ENCODE assay signal across 8 cellular contexts in genomic region chr14:90383126-90383730, GRCh38. TPM values are rescaled to one million over a fixed set of nuclear protein-coding genes. Genes with fewer than 3 reads are reported as not detected.
DNase-seq lines count a peak whose midpoint lies in the region; ATAC-seq and TF ChIP-seq lines count a peak whose summit lies in the region.

No MANE protein-coding gene starts in this region.

- H3K36me3 ChIP-seq in naive thymus-derived CD4-positive, alpha-beta T cell (ENCODE audit: control insufficient read depth in 2 of 3, insufficient read depth in 3 of 3, low read length in 3 of 3), result peaks cover 0 to 5% (median 0%) of the 10 kb centered on the region in 3 experiments

- POLR2A ChIA-PET in naive thymus-derived CD4-positive, alpha-beta T cell (lab: Charles Lee), result interaction anchor here (0.6 to 10.9 kb wide), 20 partner anchors 10 to 1720 kb away, joined by 3 to 470 read pairs (median 8); partner anchors contain the start of genes CALM1, EFCAB11, NRDE2 and PSMC1

- H3K4me3 ChIP-seq in fibroblast of mammary gland (ENCODE audit: control insufficient read depth, low read depth, low read length), result peak overlapping the region; percentile 65
- H3K4me3 ChIP-seq in naive thymus-derived CD4-positive, alpha-beta T cell (ENCODE audit: low read length), result peak overlapping the region; percentile 95

- peak overlapping the region; percentile 99 for H3K27ac ChIP-seq in naive thymus-derived CD4-positive, alpha-beta T cell (ENCODE audit: low read depth, low read length)

- peaks cover 15% of the 10 kb centered on the region for H3K4me1 Mint-ChIP-seq in activated T-cell treated with anti-CD3 and anti-CD28 coated beads, Interleukin-2, amount 50 U/mL, for 72 hours (ENCODE audit: low read depth)
- H3K4me1 Mint-ChIP-seq in naive thymus-derived CD4-positive, alpha-beta T cell, result peaks cover 20 to 38% (median 26%) of the 10 kb centered on the region in 7 donors
- peaks cover 1 to 7% of the 10 kb centered on the region in 2 donors for H3K4me1 Mint-ChIP-seq in stimulated activated naive B cell treated with anti-CD40 and anti-IgM and Interleukin-4, amounts not matched to agents 10 μg/mL and 1 μg/mL and 100 μg/mL, for 72 hours

- H3K36me3 Mint-ChIP-seq in activated T-cell treated with anti-CD3 and anti-CD28 coated beads, Interleukin-2, amount 50 U/mL, for 72 hours (ENCODE audit: insufficient read depth in 2 of 2), result no peaks in the 10 kb centered on the region
- no peaks in the 10 kb centered on the region for H3K36me3 Mint-ChIP-seq in naive thymus-derived CD4-positive, alpha-beta T cell
- no peaks in the 10 kb centered on the region for H3K36me3 Mint-ChIP-seq in stimulated activated naive B cell treated with anti-CD40 and anti-IgM and Interleukin-4, amounts not matched to agents 10 μg/mL and 1 μg/mL and 100 μg/mL, for 72 hours

- no peaks in the 10 kb centered on the region for H3K9me3 Mint-ChIP-seq in activated T-cell treated with anti-CD3 and anti-CD28 coated beads, Interleukin-2, amount 50 U/mL, for 72 hours
- no peaks in the 10 kb centered on the region for H3K9me3 Mint-ChIP-seq in naive thymus-derived CD4-positive, alpha-beta T cell
- no peaks in the 10 kb centered on the region for H3K9me3 Mint-ChIP-seq in stimulated activated naive B cell treated with anti-CD40 and anti-IgM and Interleukin-4, amounts not matched to agents 10 μg/mL and 1 μg/mL and 100 μg/mL, for 72 hours

- DNase-seq in DMS79 (lab: John Stamatoyannopoulos, UW) (peak; percentile 100), KG1 (lab: John Stamatoyannopoulos, UW) (peak; percentile 95), fibroblast of mammary gland (ENCODE audit: low read depth) (peak; percentile 100)
- DNase-seq in activated T-cell treated with anti-CD3 and anti-CD28 coated beads, Interleukin-2, amount 50 U/mL, for 72 hours, result peak; percentile 98 to 99
- peak; percentile 93 to 98 (median 96) for DNase-seq in naive thymus-derived CD4-positive, alpha-beta T cell
- peak; percentile 99 for DNase-seq in stimulated activated naive B cell treated with anti-CD40 and anti-IgM and Interleukin-4, amounts not matched to agents 10 μg/mL and 1 μg/mL and 100 μg/mL, for 72 hours

- no peak overlapping the region for H3K27ac Mint-ChIP-seq in activated T-cell treated with anti-CD3 and anti-CD28 coated beads, Interleukin-2, amount 50 U/mL, for 72 hours
- no peak overlapping the region for H3K27ac Mint-ChIP-seq in naive thymus-derived CD4-positive, alpha-beta T cell
- H3K27ac Mint-ChIP-seq in stimulated activated naive B cell treated with anti-CD40 and anti-IgM and Interleukin-4, amounts not matched to agents 10 μg/mL and 1 μg/mL and 100 μg/mL, for 72 hours, result no peak overlapping the region

- no peaks in the 10 kb centered on the region for H3K27me3 Mint-ChIP-seq in activated T-cell treated with anti-CD3 and anti-CD28 coated beads, Interleukin-2, amount 50 U/mL, for 72 hours (ENCODE audit: low read depth)
- peaks cover 0 to 5% (median 0%) of the 10 kb centered on the region in 5 donors for H3K27me3 Mint-ChIP-seq in naive thymus-derived CD4-positive, alpha-beta T cell
- no peaks in the 10 kb centered on the region for H3K27me3 Mint-ChIP-seq in stimulated activated naive B cell treated with anti-CD40 and anti-IgM and Interleukin-4, amounts not matched to agents 10 μg/mL and 1 μg/mL and 100 μg/mL, for 72 hours

- H3K9me3 ChIP-seq in naive thymus-derived CD4-positive, alpha-beta T cell (ENCODE audit: control insufficient read depth in 2 of 3, low read length in 3 of 3), result no peaks in the 10 kb centered on the region

- ATAC-seq in GM21619 (IDR thresholded peaks at IDR 0.05; ENCODE audit: unreplicated experiment), result peak; percentile 92
- ATAC-seq in activated T-cell treated with anti-CD3 and anti-CD28 coated beads, Interleukin-2, amount 50 U/mL, for 72 hours (replicated peaks in 1 of 2), result peak; percentile 94 to 95
- ATAC-seq in naive thymus-derived CD4-positive, alpha-beta T cell, result peak; percentile 91
- peak; percentile 89 for ATAC-seq in stimulated activated naive B cell treated with anti-CD40 and anti-IgM and Interleukin-4, amounts not matched to agents 10 μg/mL and 1 μg/mL and 100 μg/mL, for 72 hours (replicated peaks)

- no peaks in the 10 kb centered on the region for H3K27me3 ChIP-seq in naive thymus-derived CD4-positive, alpha-beta T cell (ENCODE audit: control insufficient read depth in 2 of 2, insufficient read depth in 2 of 2, low read length in 2 of 2)

- intact Hi-C loops in naive thymus-derived CD4-positive, alpha-beta T cell (cut with micrococcal nuclease), result loop anchor here (1.0 to 10.0 kb wide), 23 partner anchors 13 to 1723 kb away; partner anchors contain the start of genes GPR68 (in 2 of the 2), ATXN3 (in 1 of the 2), CALM1 (in 1 of the 2) and CCDC88C (in 1 of the 2)

- peaks cover 18 to 23% of the 10 kb centered on the region in 2 donors for H3K4me1 ChIP-seq in naive thymus-derived CD4-positive, alpha-beta T cell (ENCODE audit: control insufficient read depth in 2 of 2, insufficient read depth in 2 of 2, low read length in 2 of 2)

- TF ChIP-seq CTCF in fibroblast of mammary gland (conservative IDR thresholded peaks at IDR 0.05; ENCODE audit: control insufficient read depth, insufficient read depth, low read depth, low read length), result no peak

- H3K4me3 Mint-ChIP-seq in activated T-cell treated with anti-CD3 and anti-CD28 coated beads, Interleukin-2, amount 50 U/mL, for 72 hours, result no peak overlapping the region
- no peak overlapping the region for H3K4me3 Mint-ChIP-seq in naive thymus-derived CD4-positive, alpha-beta T cell
- H3K4me3 Mint-ChIP-seq in stimulated activated naive B cell treated with anti-CD40 and anti-IgM and Interleukin-4, amounts not matched to agents 10 μg/mL and 1 μg/mL and 100 μg/mL, for 72 hours, result no peak overlapping the region

- CTCF ChIA-PET in naive thymus-derived CD4-positive, alpha-beta T cell (lab: Charles Lee), result interaction anchor here (0.8 to 4.0 kb wide), 7 partner anchors 10 to 1723 kb away, joined by 3 to 14 read pairs (median 4); partner anchors contain the start of genes ATXN3 and CALM1

TF ChIP-seq in PFSK-1, 5 proteins besides CTCF, POLR2A, EP300 and RAD21:
- TF ChIP-seq POLR2AphosphoS5 (IDR thresholded peaks at IDR 0.05; ENCODE audit: low read depth, low read length) (peak; percentile 77), FOXP2 (optimal IDR thresholded peaks at IDR 0.05; ENCODE audit: borderline replicate concordance, extremely low read depth, extremely low read length, insufficient read depth) (peak; percentile 61), TAF1 (IDR thresholded peaks at IDR 0.05; ENCODE audit: borderline replicate concordance, insufficient read depth, low read length) (peak; percentile 67)
- TF ChIP-seq, protein P1, sequence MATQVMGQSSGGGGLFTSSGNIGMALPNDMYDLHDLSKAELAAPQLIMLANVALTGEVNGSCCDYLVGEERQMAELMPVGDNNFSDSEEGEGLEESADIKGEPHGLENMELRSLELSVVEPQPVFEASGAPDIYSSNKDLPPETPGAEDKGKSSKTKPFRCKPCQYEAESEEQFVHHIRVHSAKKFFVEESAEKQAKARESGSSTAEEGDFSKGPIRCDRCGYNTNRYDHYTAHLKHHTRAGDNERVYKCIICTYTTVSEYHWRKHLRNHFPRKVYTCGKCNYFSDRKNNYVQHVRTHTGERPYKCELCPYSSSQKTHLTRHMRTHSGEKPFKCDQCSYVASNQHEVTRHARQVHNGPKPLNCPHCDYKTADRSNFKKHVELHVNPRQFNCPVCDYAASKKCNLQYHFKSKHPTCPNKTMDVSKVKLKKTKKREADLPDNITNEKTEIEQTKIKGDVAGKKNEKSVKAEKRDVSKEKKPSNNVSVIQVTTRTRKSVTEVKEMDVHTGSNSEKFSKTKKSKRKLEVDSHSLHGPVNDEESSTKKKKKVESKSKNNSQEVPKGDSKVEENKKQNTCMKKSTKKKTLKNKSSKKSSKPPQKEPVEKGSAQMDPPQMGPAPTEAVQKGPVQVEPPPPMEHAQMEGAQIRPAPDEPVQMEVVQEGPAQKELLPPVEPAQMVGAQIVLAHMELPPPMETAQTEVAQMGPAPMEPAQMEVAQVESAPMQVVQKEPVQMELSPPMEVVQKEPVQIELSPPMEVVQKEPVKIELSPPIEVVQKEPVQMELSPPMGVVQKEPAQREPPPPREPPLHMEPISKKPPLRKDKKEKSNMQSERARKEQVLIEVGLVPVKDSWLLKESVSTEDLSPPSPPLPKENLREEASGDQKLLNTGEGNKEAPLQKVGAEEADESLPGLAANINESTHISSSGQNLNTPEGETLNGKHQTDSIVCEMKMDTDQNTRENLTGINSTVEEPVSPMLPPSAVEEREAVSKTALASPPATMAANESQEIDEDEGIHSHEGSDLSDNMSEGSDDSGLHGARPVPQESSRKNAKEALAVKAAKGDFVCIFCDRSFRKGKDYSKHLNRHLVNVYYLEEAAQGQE (IDR thresholded peaks at IDR 0.05; ENCODE audit: insufficient read depth in 1 of 2, low read depth in 2 of 2, low read length in 2 of 2), result no peak
TF ChIP-seq in PFSK-1: peak in this region for 3.

RNA-seq across cellular contexts. Expression of gene CALM1, which starts 13.6 kb away (rescaled TPM):
- 78.7 TPM for polyA plus RNA-seq in PFSK-1 (2012; ENCODE audit: insufficient read length, low read depth)
- 100 to 1,000 TPM; 391 to 489 TPM for total RNA-seq in activated T-cell treated with anti-CD3 and anti-CD28 coated beads, Interleukin-2, amount 50 U/mL, for 72 hours
- 100 to 1,000 TPM; 611 to 748 (median 634) TPM for total RNA-seq in naive thymus-derived CD4-positive, alpha-beta T cell
- 1,000 to 10,000 TPM; 1,888 to 2,295 TPM for polyA plus RNA-seq in naive thymus-derived CD4-positive, alpha-beta T cell

RNA-seq across cellular contexts. Expression of gene NRDE2, which starts 51.5 kb away (rescaled TPM):
- 7.6 TPM for polyA plus RNA-seq in PFSK-1 (2012; ENCODE audit: insufficient read length, low read depth)
- total RNA-seq in activated T-cell treated with anti-CD3 and anti-CD28 coated beads, Interleukin-2, amount 50 U/mL, for 72 hours, result 10 to 100 TPM; 26.4 to 28.9 TPM
- 10 to 100 TPM; 23.6 to 30.2 (median 28.7) TPM for total RNA-seq in naive thymus-derived CD4-positive, alpha-beta T cell
- polyA plus RNA-seq in naive thymus-derived CD4-positive, alpha-beta T cell, result 1 to 10 TPM; 8.4 to 8.5 TPM

Comparison
In these comparisons a context has a peak if more than half of its experiments do, and no peak if none do; other contexts are left out.
1. Peak in every context shown above with its lines: DNase-seq, ATAC-seq, H3K4me3 ChIP-seq and H3K27ac ChIP-seq.